In genomic region chr11:15972838-15973237, GRCh38 we compare ENCODE assay signal across 15 cellular contexts.
"Had no signal": no experiment of that assay in that cellular context is flagged by ENCODE, and none has a peak within 500 bp of the region (broad histone marks: within the 10 kb centered on the region; RNA-seq: fewer than 3 reads in every experiment).

No MANE protein-coding gene starts in this region.

- H3K27me3 ChIP-seq: left lung, sigmoid colon, transverse colon had no signal

- ATAC-seq: activated CD4-positive, alpha-beta T cell treated with anti-CD3 and anti-CD28 coated beads for 36 hours; activated T-cell treated with anti-CD3 and anti-CD28 coated beads, Interleukin-2, amount 50 U/mL, for 72 hours; left lung had no signal

- H3K4me3 ChIP-seq: left lung, sigmoid colon, transverse colon had no signal

- DNase-seq: activated CD4-positive, alpha-beta memory T cell treated with anti-CD3 and anti-CD28 coated beads, Interleukin-2, amount 10 ng/mL, durations not matched to agents 7 days and 5 days; activated CD4-positive, alpha-beta T cell treated with anti-CD3 and anti-CD28 coated beads for 36 hours; activated gamma-delta T cell treated with Interleukin-2 at 50 U/mL for 16 hours; activated naive CD8-positive, alpha-beta T cell treated with anti-CD3 and anti-CD28 coated beads for 36 hours; activated T-cell treated with anti-CD3 and anti-CD28 coated beads, Interleukin-2, amount 50 U/mL, for 72 hours; anterior cingulate cortex; endodermal cell; glutamatergic neuron; left lung; mesenchymal stem cell; sigmoid colon; stimulated activated CD4-positive, alpha-beta T cell treated with anti-CD3 and anti-CD28 coated beads, Interleukin-2, amount 100 ng/mL, for 24 hours; stimulated activated naive CD4-positive, alpha-beta T cell; substantia nigra; transverse colon had no signal

- H3K36me3 ChIP-seq: left lung, sigmoid colon, transverse colon had no signal

- H3K27ac ChIP-seq: left lung, sigmoid colon, transverse colon had no signal

- H3K9me3 ChIP-seq: left lung, sigmoid colon, transverse colon had no signal
